In genomic region chr7:65770473-65771163, GRCh38 we compare ENCODE assay signal across 1 cellular context.
TF ChIP-seq lines count a peak whose summit lies in the region.
"Not testable (repeated sequence)": the region's sequence is repeated elsewhere in the genome, so short reads cannot be mapped to it uniquely, and the experiment has no call there.

No MANE protein-coding gene starts in this region.

TF ChIP-seq in HepG2, 621 proteins besides CTCF, POLR2A, EP300 and RAD21 (continued from another document and continues in another):
- 0 out of 2 replicates have a peak, but pooled peaks have one; percentile 44 for TF ChIP-seq ZNF142 (CRISPR knock-in tag; IDR thresholded peaks at IDR 0.05)
- peak; percentile 62; the same call in 1 of the 2 replicates for TF ChIP-seq TOPORS (CRISPR knock-in tag; IDR thresholded peaks at IDR 0.05)
- TF ChIP-seq NFYC (CRISPR knock-in tag; IDR thresholded peaks at IDR 0.05) = peak; percentile 63
- TF ChIP-seq GABPB1 (CRISPR knock-in tag; IDR thresholded peaks at IDR 0.05) = peak; percentile 69
- TF ChIP-seq MEIS2 (CRISPR knock-in tag; IDR thresholded peaks at IDR 0.05) = peak; percentile 36; the same call in 1 of the 2 replicates
- TF ChIP-seq NONO (IDR thresholded peaks at IDR 0.05); HNF1A (IDR thresholded peaks at IDR 0.05; ENCODE audit: low read depth): not testable (repeated sequence)
- peak; percentile 39; the same call in 1 of the 2 replicates for TF ChIP-seq NONO (CRISPR knock-in tag; conservative IDR thresholded peaks at IDR 0.05)
- TF ChIP-seq ZNF230 (CRISPR knock-in tag; IDR thresholded peaks at IDR 0.05) = peak; percentile 65; the same call in 1 of the 2 replicates
- peak; percentile 54; the same call in 1 of the 2 replicates for TF ChIP-seq TFDP2 (CRISPR knock-in tag; IDR thresholded peaks at IDR 0.05)
- TF ChIP-seq SP4 (CRISPR knock-in tag; IDR thresholded peaks at IDR 0.05) = peak; percentile 73; the same call in 1 of the 2 replicates
- TF ChIP-seq TERF1 (CRISPR knock-in tag; IDR thresholded peaks at IDR 0.05) = 0 out of 2 replicates have a peak, but pooled peaks have one; percentile 50
- peak; percentile 62 for TF ChIP-seq PITX1 (CRISPR knock-in tag; IDR thresholded peaks at IDR 0.05)
- TF ChIP-seq DRAP1 (CRISPR knock-in tag; IDR thresholded peaks at IDR 0.05) = peak; percentile 77
- TF ChIP-seq ZNF274 (CRISPR knock-in tag; IDR thresholded peaks at IDR 0.05) = 0 out of 2 replicates have a peak, but pooled peaks have one; percentile 62
- TF ChIP-seq NKX3-1 (CRISPR knock-in tag; IDR thresholded peaks at IDR 0.05) = 0 out of 2 replicates have a peak, but pooled peaks have one; percentile 36
- TF ChIP-seq ZNF687 (CRISPR knock-in tag; IDR thresholded peaks at IDR 0.05) = peak; percentile 79
- TF ChIP-seq ARNT2 (CRISPR knock-in tag; IDR thresholded peaks at IDR 0.05; ENCODE audit: low read depth) = 0 out of 2 replicates have a peak, but pooled peaks have one; percentile 44
- TF ChIP-seq ZFP41 (CRISPR knock-in tag; IDR thresholded peaks at IDR 0.05; ENCODE audit: borderline replicate concordance) = peak; percentile 41; the same call in 1 of the 2 replicates
- peak; percentile 71; the same call in 1 of the 2 replicates for TF ChIP-seq ZBTB7A (CRISPR knock-in tag; IDR thresholded peaks at IDR 0.05)
- 0 out of 2 replicates have a peak, but pooled peaks have one; percentile 25 for TF ChIP-seq PPARG (CRISPR knock-in tag; conservative IDR thresholded peaks at IDR 0.05)
- TF ChIP-seq POLR2G (IDR thresholded peaks at IDR 0.05; ENCODE audit: low read depth, low read length) = peak; percentile 83
- peak; percentile 67 for TF ChIP-seq POLR2AphosphoS5 (IDR thresholded peaks at IDR 0.05; ENCODE audit: low read depth, low read length)
- TF ChIP-seq ATF2 (CRISPR knock-in tag; IDR thresholded peaks at IDR 0.05) = peak; percentile 25; the same call in 1 of the 2 replicates
- TF ChIP-seq ZSCAN31 (CRISPR knock-in tag; IDR thresholded peaks at IDR 0.05; ENCODE audit: low read depth) = peak; percentile 70; the same call in 1 of the 2 replicates
- TF ChIP-seq ARID2 (CRISPR knock-in tag; IDR thresholded peaks at IDR 0.05; ENCODE audit: borderline replicate concordance) = 0 out of 2 replicates have a peak, but pooled peaks have one; percentile 48
- 0 out of 2 replicates have a peak, but pooled peaks have one; percentile 44 for TF ChIP-seq HOXA5 (CRISPR knock-in tag; IDR thresholded peaks at IDR 0.05)
- 0 out of 2 replicates have a peak, but pooled peaks have one; percentile 60 for TF ChIP-seq ZBTB1 (CRISPR knock-in tag; IDR thresholded peaks at IDR 0.05; ENCODE audit: borderline replicate concordance)
- TF ChIP-seq ZNF34 (CRISPR knock-in tag; IDR thresholded peaks at IDR 0.05; ENCODE audit: borderline replicate concordance) = 0 out of 2 replicates have a peak, but pooled peaks have one; percentile 62
- peak; percentile 76 for TF ChIP-seq SALL1 (CRISPR knock-in tag; IDR thresholded peaks at IDR 0.05)
- TF ChIP-seq ZBTB21 (CRISPR knock-in tag; IDR thresholded peaks at IDR 0.05) = peak; percentile 78; the same call in 1 of the 2 replicates
- TF ChIP-seq ZBTB38 (CRISPR knock-in tag; IDR thresholded peaks at IDR 0.05) = peak; percentile 63; the same call in 1 of the 2 replicates
- peak; percentile 49 for TF ChIP-seq CREB1 (IDR thresholded peaks at IDR 0.05)
- peak; percentile 91 for TF ChIP-seq CREB1 (CRISPR knock-in tag; IDR thresholded peaks at IDR 0.05)
- TF ChIP-seq ISL2 (CRISPR knock-in tag; IDR thresholded peaks at IDR 0.05) = 0 out of 2 replicates have a peak, but pooled peaks have one; percentile 27
- peak; percentile 37; the same call in 1 of the 2 replicates for TF ChIP-seq ZSCAN12 (CRISPR knock-in tag; IDR thresholded peaks at IDR 0.05)
- peak; percentile 48; the same call in 1 of the 2 replicates for TF ChIP-seq ZNF768 (CRISPR knock-in tag; IDR thresholded peaks at IDR 0.05)
- TF ChIP-seq HNF1A (CRISPR knock-in tag; IDR thresholded peaks at IDR 0.05; ENCODE audit: borderline replicate concordance) = peak; percentile 28; the same call in 1 of the 2 replicates
- TF ChIP-seq PHF8 (CRISPR knock-in tag; IDR thresholded peaks at IDR 0.05) = peak; percentile 88
- TF ChIP-seq MEF2D (CRISPR knock-in tag; IDR thresholded peaks at IDR 0.05) = peak; percentile 53; the same call in 1 of the 2 replicates
- peak; percentile 71 for TF ChIP-seq GMEB1 (CRISPR knock-in tag; IDR thresholded peaks at IDR 0.05; ENCODE audit: borderline replicate concordance)
